ENCODE assay signal across 1 cellular context in genomic region chr10:32548208-32548607, GRCh38.
TF ChIP-seq lines count a peak whose summit lies in the region.

No MANE protein-coding gene starts in this region.

TF ChIP-seq in K562, 482 proteins besides CTCF, POLR2A, EP300 and RAD21 (continued from another document):
- TF ChIP-seq AFF1 (IDR thresholded peaks at IDR 0.05; ENCODE audit: low read depth in 1 of 2, partially characterized antibody in 2 of 2) (peak in 1 of 2 experiments; percentile 48), CXXC5 (CRISPR knock-in tag; IDR thresholded peaks at IDR 0.05) (0 out of 2 replicates have a peak, but pooled peaks have one; percentile 19), FOXM1 (IDR thresholded peaks at IDR 0.05; ENCODE audit: low read depth) (peak; percentile 69; the same call in 1 of the 2 replicates), FOXM1 (CRISPR knock-in tag; IDR thresholded peaks at IDR 0.05; ENCODE audit: low read depth) (no peak), ATF3 (IDR thresholded peaks at IDR 0.05) (peak; percentile 73), ATF3 (CRISPR knock-in tag; conservative IDR thresholded peaks at IDR 0.05) (no peak), C11orf30 (IDR thresholded peaks at IDR 0.05; ENCODE audit: low read depth) (no peak), MAX (CRISPR knock-in tag; IDR thresholded peaks at IDR 0.05) (no peak), KAT2B (IDR thresholded peaks at IDR 0.05; ENCODE audit: low read depth, low read length) (no peak), JUND (IDR thresholded peaks at IDR 0.05; ENCODE audit: borderline replicate concordance, low read depth, low read length) (peak; percentile 70; the same call in 1 of the 2 replicates), JUND (tag; IDR thresholded peaks at IDR 0.05; ENCODE audit: borderline replicate concordance, low read depth, low read length) (peak; percentile 78; the same call in 2 of the 3 replicates), MTA2 (IDR thresholded peaks at IDR 0.05; ENCODE audit: low read depth) (0 out of 2 replicates have a peak, but pooled peaks have one; percentile 24), FOSL1 (tag; conservative IDR thresholded peaks at IDR 0.05) (peak; percentile 81), TRIM24 (IDR thresholded peaks at IDR 0.05) (peak; percentile 66 to 67), BHLHE40 (IDR thresholded peaks at IDR 0.05; ENCODE audit: low read length) (peak; percentile 67), PTBP1 (IDR thresholded peaks at IDR 0.05; ENCODE audit: low read depth, low read length) (no peak), MTA1 (IDR thresholded peaks at IDR 0.05; ENCODE audit: borderline replicate concordance) (no peak), ARID1B (IDR thresholded peaks at IDR 0.05) (peak; percentile 75), TAF9B (IDR thresholded peaks at IDR 0.05; ENCODE audit: partially characterized antibody) (peak; percentile 46)
